In the genomic region with DNA sequence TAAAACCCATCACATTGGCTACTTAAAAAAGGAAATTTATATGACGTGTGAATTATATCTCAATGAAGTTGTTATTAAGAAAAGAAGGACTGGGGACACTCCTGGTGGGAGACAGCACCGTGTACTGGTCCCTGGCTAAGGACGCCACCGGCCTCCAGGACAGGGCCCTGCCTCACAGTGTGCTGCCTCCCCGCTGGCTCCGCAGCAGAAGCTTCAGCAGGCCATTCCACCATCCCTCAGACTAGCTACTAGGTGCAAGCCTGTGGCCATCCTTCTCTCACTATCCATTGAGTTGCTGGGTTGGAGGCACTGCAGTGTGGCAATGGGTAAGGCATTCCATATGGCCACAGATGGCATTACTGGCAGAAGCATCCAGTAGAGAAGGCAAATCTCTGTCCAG, we compare ENCODE assay signal across 22 cellular contexts. TPM values are rescaled to one million over a fixed set of nuclear protein-coding genes. Genes with fewer than 3 reads are reported as not detected.
DNase-seq lines count a peak whose midpoint lies in the region; ATAC-seq, FAIRE-seq and TF ChIP-seq lines count a peak whose summit lies in the region.
"Had no signal": no experiment of that assay in that cellular context is flagged by ENCODE, and none has a peak within 500 bp of the region (broad histone marks: within the 10 kb centered on the region; RNA-seq: fewer than 3 reads in every experiment).

No MANE protein-coding gene starts in this region.

- H3K79me2 ChIP-seq in H9 (ENCODE audit: insufficient read depth, low read length): no peaks in the 10 kb centered on the region

- TF ChIP-seq CTCF in H9 (conservative IDR thresholded peaks at IDR 0.05): no peak
- no peak for TF ChIP-seq CTCF in sigmoid colon (IDR thresholded peaks at IDR 0.05)
- TF ChIP-seq CTCF in upper lobe of left lung (IDR thresholded peaks at IDR 0.05): no peak
- no peak for TF ChIP-seq CTCF in omental fat pad (IDR thresholded peaks at IDR 0.05)

- H3K36me3 Mint-ChIP-seq in H9 (ENCODE audit: insufficient read depth in 1 of 3, low read depth in 3 of 3): no peaks in the 10 kb centered on the region
- H3K36me3 Mint-ChIP-seq: CD4-positive, alpha-beta memory T cell; IgD-negative memory B cell had no signal

- H3K9me3 ChIP-seq in H9 (ENCODE audit: control insufficient read depth, low read depth, low read length): no peaks in the 10 kb centered on the region
- no peaks in the 10 kb centered on the region for H3K9me3 ChIP-seq in sigmoid colon
- H3K9me3 ChIP-seq in upper lobe of left lung: no peaks in the 10 kb centered on the region
- H3K9me3 ChIP-seq: A549, BE2C, HAP-1 had no signal

- H2BK15ac ChIP-seq in H9 (ENCODE audit: low read depth, low read length): no peak overlapping the region

- H3K4me2 ChIP-seq in H9 (ENCODE audit: insufficient read depth, insufficient read length, low read length): no peak overlapping the region
- H3K4me2 ChIP-seq: A549 had no signal

- H3K9me3 Mint-ChIP-seq in H9: no peaks in the 10 kb centered on the region
- H3K9me3 Mint-ChIP-seq: HFFc6, IgD-negative memory B cell had no signal

- H3K79me1 ChIP-seq in H9 (ENCODE audit: insufficient read depth, low read depth, low read length, poor library complexity, severe bottlenecking): no peaks in the 10 kb centered on the region

- TF ChIP-seq EP300 in sigmoid colon (IDR thresholded peaks at IDR 0.05) (no peak), upper lobe of left lung (IDR thresholded peaks at IDR 0.05) (no peak)

- TF ChIP-seq POLR2A in sigmoid colon (IDR thresholded peaks at IDR 0.05): no peak
- no peak for TF ChIP-seq POLR2A in upper lobe of left lung (IDR thresholded peaks at IDR 0.05)

- ATAC-seq in upper lobe of left lung (ENCODE audit: low FRiP score in 2 of 2) (no peak), HG03432 (IDR thresholded peaks at IDR 0.05; ENCODE audit: unreplicated experiment) (no peak), omental fat pad (ENCODE audit: low FRiP score) (no peak)
- ATAC-seq: A549 had no signal

- H3K56ac ChIP-seq in H9 (ENCODE audit: insufficient read length, low read depth, low read length): peak overlapping the region; percentile 41

- H2BK20ac ChIP-seq in H9 (ENCODE audit: low read depth, low read length, poor library complexity, severe bottlenecking): no peak overlapping the region

- no peak overlapping the region for H4K5ac ChIP-seq in H9 (ENCODE audit: insufficient read length, low read depth, low read length)

- no peak overlapping the region for H3T11ph ChIP-seq in H9 (ENCODE audit: low read length)

- H3K14ac ChIP-seq in H9 (ENCODE audit: insufficient read depth, low read length): no peak overlapping the region

- no peak for FAIRE-seq in urothelium cell line (lab: Jason Lieb, UNC)
- FAIRE-seq: A549, D721Med, GM12891 had no signal

- no peak overlapping the region for H2BK5ac ChIP-seq in H9 (ENCODE audit: insufficient read length, low read length)

- no peak overlapping the region for H3K4me3 ChIP-seq in sigmoid colon
- no peak overlapping the region for H3K4me3 ChIP-seq in upper lobe of left lung
- H3K4me3 ChIP-seq: A549, HAP-1 had no signal

- H3K4ac ChIP-seq in H9 (ENCODE audit: low read depth, low read length): no peak overlapping the region

- no peak overlapping the region for H3K9ac ChIP-seq in H9 (ENCODE audit: extremely low read depth, insufficient read length, low read length)

- H3K27ac Mint-ChIP-seq in H9: peak overlapping the region in 1 of 3 experiments; percentile 56; a peak in 1 of 7 replicates
- H3K27ac Mint-ChIP-seq: CD4-positive, alpha-beta memory T cell; HFFc6; IgD-negative memory B cell had no signal

- H3K27me3 ChIP-seq in H9 (ENCODE audit: insufficient read depth, low read length) (peaks cover 4% of the 10 kb centered on the region; the same call in 1 of the 2 replicates), sigmoid colon (no peaks in the 10 kb centered on the region), upper lobe of left lung (no peaks in the 10 kb centered on the region)
- H3K27me3 ChIP-seq: BE2C had no signal

- peaks cover 22% of the 10 kb centered on the region for H3K27me3 Mint-ChIP-seq in H9 (ENCODE audit: low read depth)

- no peaks in the 10 kb centered on the region for H3K4me1 ChIP-seq in H9 (ENCODE audit: insufficient read depth, low read length)
- H3K4me1 ChIP-seq in sigmoid colon: peaks cover 0 to 4% (median 2%) of the 10 kb centered on the region in 4 donors
- no peaks in the 10 kb centered on the region for H3K4me1 ChIP-seq in upper lobe of left lung
- H3K4me1 ChIP-seq: A549, BE2C, HAP-1 had no signal

- H3K27ac ChIP-seq in H9 (ENCODE audit: insufficient read length, low read depth, low read length) (no peak overlapping the region), sigmoid colon (no peak overlapping the region), upper lobe of left lung (no peak overlapping the region)
- H3K27ac ChIP-seq: A549, C4-2B had no signal

- no CpG with 5 or more reads among the region's 6 CpGs for WGBS in H9 (ENCODE audit: extremely low coverage, insufficient read length, low lambda C conversion rate)
- WGBS in sigmoid colon, 2 donors: 91 to 94% methylated on average over 6 of the region's 6 CpGs
- WGBS in upper lobe of left lung, 2 donors: 83 to 91% methylated on average over 6 of the region's 6 CpGs

- DNase-seq in H9 (no peak), NCI-H524 (lab: John Stamatoyannopoulos, UW) (peak; percentile 60 to 79), cerebellum (ENCODE audit: low spot score) (peak; percentile 34), sigmoid colon (peak; percentile 21), urothelium cell line (ENCODE audit: low spot score) (no peak), upper lobe of left lung (no peak), omental fat pad (ENCODE audit: low spot score) (no peak)
- DNase-seq: BE2C; CD4-positive, alpha-beta memory T cell; COR-L47; DMS53; GOT3; HFFc6; KG1 had no signal

- no peak overlapping the region for H2BK12ac ChIP-seq in H9 (ENCODE audit: insufficient read length, low read depth, low read length)

- peaks cover 5 to 6% of the 10 kb centered on the region in 2 experiments; a peak in 3 of 4 replicates for H3K4me1 Mint-ChIP-seq in H9
- H3K4me1 Mint-ChIP-seq: CD4-positive, alpha-beta memory T cell; IgD-negative memory B cell had no signal

- H3K23ac ChIP-seq in H9 (ENCODE audit: insufficient read length, low read depth, low read length): no peak overlapping the region

- H3K23me2 ChIP-seq in H9 (ENCODE audit: insufficient read length, low read depth, low read length, poor library complexity, severe bottlenecking): no peaks in the 10 kb centered on the region

- no peak overlapping the region for H2AFZ ChIP-seq in H9 (ENCODE audit: low read length)

- H3K36me3 ChIP-seq in sigmoid colon (no peaks in the 10 kb centered on the region), upper lobe of left lung (no peaks in the 10 kb centered on the region)
- H3K36me3 ChIP-seq: BE2C, HAP-1 had no signal

- H3K4me3 Mint-ChIP-seq in H9: no peak overlapping the region
- H3K4me3 Mint-ChIP-seq: CD4-positive, alpha-beta memory T cell; HFFc6; IgD-negative memory B cell had no signal

- no peak overlapping the region for H2AK5ac ChIP-seq in H9 (ENCODE audit: insufficient read length, low read length)

- no peak overlapping the region for H2BK120ac ChIP-seq in H9 (ENCODE audit: low read depth, low read length, poor library complexity, severe bottlenecking)

- intact Hi-C loops in sigmoid colon (cut with DNase I): no loop called here

- no peak overlapping the region for H3K18ac ChIP-seq in H9 (ENCODE audit: insufficient read length, low read depth, low read length)

- H4K8ac ChIP-seq in H9 (replicated peaks; ENCODE audit: insufficient read length, low read depth, low read length): no peak overlapping the region

- H4K91ac ChIP-seq in H9 (ENCODE audit: insufficient read length, low read depth, low read length): no peak overlapping the region

- no peaks in the 10 kb centered on the region for H4K20me1 ChIP-seq in H9 (ENCODE audit: control insufficient read depth, insufficient read depth, insufficient read length)

RNA-seq across cellular contexts. Expression of gene DMRTB1, which starts 19.0 kb away (rescaled TPM):
- total RNA-seq in H9 (2021): not detected in 2 replicates
- total RNA-seq in cerebellum: not detected
- not detected for total RNA-seq in sigmoid colon
- not detected for polyA plus RNA-seq in sigmoid colon
- not detected for total RNA-seq in upper lobe of left lung
- total RNA-seq in omental fat pad: not detected
- total RNA-seq: CD4-positive, alpha-beta memory T cell; HFFc6 had no signal
- polyA plus RNA-seq: A549; AG04450; CD4-positive, alpha-beta memory T cell; IgD-negative memory B cell had no signal

Comparison
In these comparisons a context has a peak if more than half of its experiments do, and no peak if none do; other contexts are left out.
1. DNase-seq: peak in NCI-H524 (2 of 2), cerebellum (single experiment) and sigmoid colon (single experiment); none in H9 (single experiment), urothelium cell line (single experiment), upper lobe of left lung (0 of 2) and omental fat pad (single experiment).